Comparison of ENCODE assay signal across 26 cellular contexts in genomic region chr13:19962894-19963293, GRCh38. TPM values are rescaled to one million over a fixed set of nuclear protein-coding genes. Genes with fewer than 3 reads are reported as not detected.
A peak's percentile ranks its signal among the peaks of the same experiment; 100 is the strongest.
DNase-seq lines count a peak whose midpoint lies in the region; ATAC-seq and TF ChIP-seq lines count a peak whose summit lies in the region.
"Had no signal": no experiment of that assay in that cellular context is flagged by ENCODE, and none has a peak within 500 bp of the region (broad histone marks: within the 10 kb centered on the region; RNA-seq: fewer than 3 reads in every experiment).

No MANE protein-coding gene starts in this region.

- no peak for DNase-seq in activated CD4-positive, alpha-beta memory T cell treated with anti-CD3 and anti-CD28 coated beads for 36 hours
- DNase-seq in activated CD4-positive, alpha-beta memory T cell treated with anti-CD3 and anti-CD28 coated beads, Interleukin-2, amount 10 ng/mL, durations not matched to agents 7 days and 5 days, result no peak
- DNase-seq in T-cell, result no peak
- no peak for DNase-seq in psoas muscle
- DNase-seq in cerebellar cortex (ENCODE audit: low spot score), result no peak
- no peak for DNase-seq in activated CD4-positive, alpha-beta T cell treated with anti-CD3 and anti-CD28 coated beads for 48 hours
- DNase-seq: activated CD4-positive, alpha-beta T cell treated with anti-CD3 and anti-CD28 coated beads, Interleukin-2, amount 50 U/mL, for 1 hour; activated naive CD4-positive, alpha-beta T cell treated with anti-CD3 and anti-CD28 coated beads, Interleukin-2, amount 10 ng/mL, durations not matched to agents 7 days and 5 days; aorta; hippocampal formation; KG1; lower lobe of right lung; midbrain; naive B cell; NCI-H1930; NCI-H2171 treated with DMSO at 0.1 percent for 48 hours; NCI-H510A; stimulated activated CD4-positive, alpha-beta T cell treated with anti-CD3 and anti-CD28 coated beads, Interleukin-15, amount 100 ng/mL, for 24 hours; stimulated activated CD4-positive, alpha-beta T cell treated with anti-CD3 and anti-CD28 coated beads, Interleukin-4, amount 100 ng/mL, for 4 hours; SW 1271 had no signal

- peaks cover 3% of the 10 kb centered on the region for H3K36me3 ChIP-seq in endocrine pancreas (ENCODE audit: control insufficient read depth, insufficient read depth, low read length)
- peaks cover 0 to 31% of the 10 kb centered on the region in 2 donors for H3K36me3 ChIP-seq in psoas muscle (ENCODE audit: insufficient read depth in 1 of 2, low read depth in 1 of 2)

- CTCF ChIA-PET in activated CD4-positive, alpha-beta memory T cell treated with anti-CD3 and anti-CD28 coated beads for 36 hours (lab: Charles Lee), result no interaction called here
- CTCF ChIA-PET in activated CD4-positive, alpha-beta memory T cell treated with anti-CD3 and anti-CD28 coated beads, Interleukin-2, amount 10 ng/mL, durations not matched to agents 7 days and 5 days (lab: Charles Lee), result interaction anchor here (1.4 kb wide), 1 partner anchor 22 kb away, joined by 5 read pairs; no protein-coding TSS in a partner anchor
- CTCF ChIA-PET in T-cell (lab: Charles Lee), result interaction anchor here in 1 of 2 donors (1.1 kb wide), 1 partner anchor 101 kb away, joined by 3 read pairs; no protein-coding TSS in a partner anchor

- intact Hi-C loops in activated CD4-positive, alpha-beta memory T cell treated with anti-CD3 and anti-CD28 coated beads for 36 hours (cut with micrococcal nuclease), result loop anchor here (5.0 kb wide), 1 partner anchor 54 kb away; no protein-coding TSS in a partner anchor
- intact Hi-C loops in psoas muscle (cut with DNase I), result loop anchor here (5.0 kb wide), 1 partner anchor 36 kb away; no protein-coding TSS in a partner anchor

- peaks cover 46% of the 10 kb centered on the region for H3K4me1 Mint-ChIP-seq in activated CD4-positive, alpha-beta memory T cell treated with anti-CD3 and anti-CD28 coated beads for 36 hours (ENCODE audit: low read depth)
- peaks cover 29% of the 10 kb centered on the region for H3K4me1 Mint-ChIP-seq in activated CD4-positive, alpha-beta memory T cell treated with anti-CD3 and anti-CD28 coated beads, Interleukin-2, amount 10 ng/mL, durations not matched to agents 7 days and 5 days
- H3K4me1 Mint-ChIP-seq in T-cell, result peaks cover 47 to 63% (median 54%) of the 10 kb centered on the region in 3 donors

- H3K4me1 ChIP-seq in endocrine pancreas (ENCODE audit: control insufficient read depth, insufficient read depth, low read length) (peaks cover 27% of the 10 kb centered on the region), psoas muscle (peaks cover 35% of the 10 kb centered on the region)

- H3K36me3 Mint-ChIP-seq in activated CD4-positive, alpha-beta memory T cell treated with anti-CD3 and anti-CD28 coated beads for 36 hours, result peaks cover 22% of the 10 kb centered on the region
- peaks cover 36% of the 10 kb centered on the region for H3K36me3 Mint-ChIP-seq in activated CD4-positive, alpha-beta memory T cell treated with anti-CD3 and anti-CD28 coated beads, Interleukin-2, amount 10 ng/mL, durations not matched to agents 7 days and 5 days (ENCODE audit: low read depth)
- H3K36me3 Mint-ChIP-seq in T-cell, result peaks cover 20% of the 10 kb centered on the region

- H3K4me3 Mint-ChIP-seq in activated CD4-positive, alpha-beta memory T cell treated with anti-CD3 and anti-CD28 coated beads for 36 hours, result no peak overlapping the region
- no peak overlapping the region for H3K4me3 Mint-ChIP-seq in activated CD4-positive, alpha-beta memory T cell treated with anti-CD3 and anti-CD28 coated beads, Interleukin-2, amount 10 ng/mL, durations not matched to agents 7 days and 5 days
- peak overlapping the region in 1 of 3 donors; percentile 63 for H3K4me3 Mint-ChIP-seq in T-cell
- H3K4me3 Mint-ChIP-seq: activated naive CD4-positive, alpha-beta T cell treated with anti-CD3 and anti-CD28 coated beads, Interleukin-2, amount 10 ng/mL, durations not matched to agents 7 days and 5 days had no signal

- H3K27ac ChIP-seq in psoas muscle, result peak overlapping the region; percentile 21
- H3K27ac ChIP-seq: 22Rv1, HL-60, lower lobe of right lung, tibial nerve had no signal

- POLR2A ChIA-PET in activated CD4-positive, alpha-beta memory T cell treated with anti-CD3 and anti-CD28 coated beads for 36 hours (lab: Charles Lee), result no interaction called here
- POLR2A ChIA-PET in activated CD4-positive, alpha-beta memory T cell treated with anti-CD3 and anti-CD28 coated beads, Interleukin-2, amount 10 ng/mL, durations not matched to agents 7 days and 5 days (lab: Charles Lee), result interaction anchor here (1.0 kb wide), 1 partner anchor 99 kb away, joined by 3 read pairs; no protein-coding TSS in a partner anchor
- POLR2A ChIA-PET in T-cell (lab: Charles Lee), result no interaction called here

- no peaks in the 10 kb centered on the region for H3K9me3 Mint-ChIP-seq in activated CD4-positive, alpha-beta memory T cell treated with anti-CD3 and anti-CD28 coated beads for 36 hours
- H3K9me3 Mint-ChIP-seq in activated CD4-positive, alpha-beta memory T cell treated with anti-CD3 and anti-CD28 coated beads, Interleukin-2, amount 10 ng/mL, durations not matched to agents 7 days and 5 days, result no peaks in the 10 kb centered on the region
- no peaks in the 10 kb centered on the region for H3K9me3 Mint-ChIP-seq in T-cell
- H3K9me3 Mint-ChIP-seq: activated naive CD4-positive, alpha-beta T cell treated with anti-CD3 and anti-CD28 coated beads, Interleukin-2, amount 10 ng/mL, durations not matched to agents 7 days and 5 days; activated T-helper 17 cell treated with anti-CD3 and anti-CD28 coated beads, Interleukin-2, amount 50 U/mL, for 72 hours; naive B cell had no signal

- H3K27me3 ChIP-seq in endocrine pancreas (ENCODE audit: control insufficient read depth, insufficient read depth, low read length), result no peaks in the 10 kb centered on the region
- H3K27me3 ChIP-seq in psoas muscle (ENCODE audit: insufficient read depth in 3 of 3, low read length in 2 of 3), result no peaks in the 10 kb centered on the region
- H3K27me3 ChIP-seq: tibial nerve had no signal

- 83 to 93% (median 85%) methylated on average over 10 of the region's 10 CpGs for WGBS in psoas muscle, 3 donors

- H3K9ac ChIP-seq in endocrine pancreas (ENCODE audit: control insufficient read depth, insufficient read depth, low read length), result no peak overlapping the region

- H3K9me3 ChIP-seq in endocrine pancreas (ENCODE audit: control insufficient read depth, low read length), result no peaks in the 10 kb centered on the region
- H3K9me3 ChIP-seq in psoas muscle, result no peaks in the 10 kb centered on the region
- H3K9me3 ChIP-seq: lower lobe of right lung, tibial nerve had no signal

- TF ChIP-seq CTCF in psoas muscle (IDR thresholded peaks at IDR 0.05), result no peak

- no peak for ATAC-seq in T-cell (replicated peaks in 1 of 4)
- no peak for ATAC-seq in psoas muscle
- ATAC-seq in GM21367 (IDR thresholded peaks at IDR 0.05; ENCODE audit: unreplicated experiment), result no peak
- ATAC-seq: activated T-helper 17 cell treated with anti-CD3 and anti-CD28 coated beads, Interleukin-2, amount 50 U/mL, for 72 hours; lower lobe of right lung had no signal

- H3K4me3 ChIP-seq in endocrine pancreas (ENCODE audit: control insufficient read depth, insufficient read depth, low read length) (peak overlapping the region; percentile 10), psoas muscle (no peak overlapping the region)
- H3K4me3 ChIP-seq: lower lobe of right lung, tibial nerve had no signal

- peak overlapping the region; percentile 8 for H3K27ac Mint-ChIP-seq in activated CD4-positive, alpha-beta memory T cell treated with anti-CD3 and anti-CD28 coated beads for 36 hours
- H3K27ac Mint-ChIP-seq in activated CD4-positive, alpha-beta memory T cell treated with anti-CD3 and anti-CD28 coated beads, Interleukin-2, amount 10 ng/mL, durations not matched to agents 7 days and 5 days, result no peak overlapping the region
- H3K27ac Mint-ChIP-seq in T-cell, result peak overlapping the region; percentile 8 to 16
- H3K27ac Mint-ChIP-seq: activated naive CD4-positive, alpha-beta T cell treated with anti-CD3 and anti-CD28 coated beads, Interleukin-2, amount 10 ng/mL, durations not matched to agents 7 days and 5 days; activated T-helper 17 cell treated with anti-CD3 and anti-CD28 coated beads, Interleukin-2, amount 50 U/mL, for 72 hours had no signal

- H3K27me3 Mint-ChIP-seq in activated CD4-positive, alpha-beta memory T cell treated with anti-CD3 and anti-CD28 coated beads for 36 hours, result no peaks in the 10 kb centered on the region
- H3K27me3 Mint-ChIP-seq in activated CD4-positive, alpha-beta memory T cell treated with anti-CD3 and anti-CD28 coated beads, Interleukin-2, amount 10 ng/mL, durations not matched to agents 7 days and 5 days, result no peaks in the 10 kb centered on the region
- no peaks in the 10 kb centered on the region for H3K27me3 Mint-ChIP-seq in T-cell
- H3K27me3 Mint-ChIP-seq: activated naive CD4-positive, alpha-beta T cell treated with anti-CD3 and anti-CD28 coated beads, Interleukin-2, amount 10 ng/mL, durations not matched to agents 7 days and 5 days; activated T-helper 17 cell treated with anti-CD3 and anti-CD28 coated beads, Interleukin-2, amount 50 U/mL, for 72 hours; naive B cell had no signal

RNA-seq across cellular contexts. Expression of gene ZMYM2, which starts 4.4 kb away (rescaled TPM):
- 10 to 100 TPM; 47.7 to 55.8 TPM for total RNA-seq in activated CD4-positive, alpha-beta memory T cell treated with anti-CD3 and anti-CD28 coated beads for 36 hours
- total RNA-seq in activated CD4-positive, alpha-beta memory T cell treated with anti-CD3 and anti-CD28 coated beads, Interleukin-2, amount 10 ng/mL, durations not matched to agents 7 days and 5 days, result 10 to 100 TPM; 61.8 TPM
- total RNA-seq in T-cell (100 to 1,000 TPM in 2 of 5 donors, 10 to 100 TPM in 3; 63.6 to 123 (median 83.6) TPM), psoas muscle (10 to 100 TPM; 25.4 to 42.8 (median 29.9) TPM)
- 10 to 100 TPM in 1 of 3 donors, 1 to 10 TPM in 2; 6.7 to 18.3 (median 9.6) TPM for polyA plus RNA-seq in psoas muscle
